In the genomic region with DNA sequence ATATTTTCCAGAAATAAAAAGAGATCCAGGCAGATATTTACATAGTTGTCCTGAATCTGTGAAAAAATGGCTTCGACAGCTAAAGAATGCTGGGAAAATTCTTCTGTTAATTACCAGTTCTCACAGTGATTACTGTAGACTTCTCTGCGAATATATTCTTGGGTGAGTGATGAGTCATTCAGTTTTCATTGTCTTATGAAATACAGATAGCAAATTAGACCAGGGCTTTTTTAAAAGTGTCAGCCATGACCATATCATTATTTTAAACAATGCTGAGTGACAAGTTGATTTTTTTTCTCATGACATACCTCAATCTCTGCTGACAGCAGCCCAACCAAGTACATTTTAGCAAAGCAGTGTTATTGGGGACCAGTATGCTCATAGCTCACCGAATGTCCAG, we compare ENCODE assay signal across 19 cellular contexts. TPM values are rescaled to one million over a fixed set of nuclear protein-coding genes. Genes with fewer than 3 reads are reported as not detected.
A peak's percentile ranks its signal among the peaks of the same experiment; 100 is the strongest.
DNase-seq lines count a peak whose midpoint lies in the region; ATAC-seq and TF ChIP-seq lines count a peak whose summit lies in the region.
"Had no signal": no experiment of that assay in that cellular context is flagged by ENCODE, and none has a peak within 500 bp of the region (broad histone marks: within the 10 kb centered on the region; RNA-seq: fewer than 3 reads in every experiment).

No MANE protein-coding gene starts in this region.

- no peaks in the 10 kb centered on the region for H3K4me1 ChIP-seq in HEK293 (ENCODE audit: control insufficient read depth, insufficient read depth, low read length)

- H3K9me3 ChIP-seq in HEK293 (ENCODE audit: control insufficient read depth, insufficient read depth, low read depth, low read length), result no peaks in the 10 kb centered on the region
- H3K9me3 ChIP-seq: mucosa of descending colon, neutrophil had no signal

- CTCF ChIA-PET in HEK293 (lab: Yijun Ruan, JAX), result interaction anchor here (0.5 to 0.7 kb wide), 2 partner anchors 19 to 48 kb away, joined by 3 read pairs; no protein-coding TSS in a partner anchor

- peak; percentile 11 for DNase-seq in A172 (ENCODE audit: low spot score)
- peak; percentile 24 for DNase-seq in amniotic stem cell (lab: John Stamatoyannopoulos, UW)
- peak; percentile 27 for DNase-seq in fibroblast of the aortic adventitia (ENCODE audit: low read depth)
- DNase-seq in left colon, result no peak
- DNase-seq in NK-92 (lab: John Stamatoyannopoulos, UW; ENCODE audit: unreplicated experiment), result no peak
- DNase-seq: activated B cell treated with CpG ODN at 0.5 μM for 24 hours; activated CD4-positive, alpha-beta memory T cell treated with anti-CD3 and anti-CD28 coated beads for 36 hours; aorta; foreskin melanocyte; GF-D8; mucosa of descending colon; NCI-H1092; NCI-H2081; NCI-H526; PC-3 had no signal

- peaks cover 0 to 5% of the 10 kb centered on the region in 2 experiments; a peak in 1 of 3 replicates for H3K36me3 ChIP-seq in HEK293 (ENCODE audit: control insufficient read depth in 2 of 2, insufficient read depth in 1 of 2, low read length in 2 of 2)
- H3K36me3 ChIP-seq: neutrophil had no signal

- intact Hi-C loops in left colon (cut with DNase I, micrococcal nuclease), result no loop called here

- H3K27ac ChIP-seq in HEK293 (ENCODE audit: extremely low read depth, low read depth, low read length), result no peak overlapping the region
- H3K27ac ChIP-seq: neutrophil had no signal

- ATAC-seq in GM19351 (IDR thresholded peaks at IDR 0.05; ENCODE audit: unreplicated experiment), result no peak
- no peak for ATAC-seq in left colon
- ATAC-seq in GM18505 (IDR thresholded peaks at IDR 0.05; ENCODE audit: unreplicated experiment), result no peak
- ATAC-seq: mucosa of descending colon, PC-3 had no signal

- POLR2A ChIA-PET in HEK293 (lab: Yijun Ruan, JAX), result no interaction called here

- TF ChIP-seq POLR2A in GM18505 (IDR thresholded peaks at IDR 0.05; ENCODE audit: borderline replicate concordance, extremely low read depth, insufficient read depth, insufficient read length), result no peak

- no peak overlapping the region for H3K4me3 ChIP-seq in HEK293 (ENCODE audit: low read depth, low read length)
- no peak overlapping the region for H3K4me3 ChIP-seq in fibroblast of the aortic adventitia (ENCODE audit: low read depth, low read length)
- H3K4me3 ChIP-seq: mucosa of descending colon had no signal

- TF ChIP-seq CTCF in HEK293 (tag by site-specific recombination; IDR thresholded peaks at IDR 0.05), result no peak
- TF ChIP-seq CTCF in fibroblast of the aortic adventitia (IDR thresholded peaks at IDR 0.05; ENCODE audit: insufficient read depth, low read length), result no peak

TF ChIP-seq in HEK293, 187 proteins besides CTCF, POLR2A, EP300 and RAD21:
- TF ChIP-seq SP7 (tag by site-specific recombination; IDR thresholded peaks at IDR 0.05) (0 out of 2 replicates have a peak, but pooled peaks have one; percentile 27), ZNF302 (tag by site-specific recombination; IDR thresholded peaks at IDR 0.05; ENCODE audit: low read depth) (no peak), ZNF354C (tag by site-specific recombination; IDR thresholded peaks at IDR 0.05; ENCODE audit: borderline replicate concordance, low read depth) (no peak), ZNF169 (tag by site-specific recombination; IDR thresholded peaks at IDR 0.05) (no peak)

RNA-seq across cellular contexts. Expression of gene TSPYL4, which starts 32.8 kb away (rescaled TPM):
- 22.0 and 23.0 TPM in 2 replicates for total RNA-seq in A172 (2014; rRNA removed; shearing (Covaris generic))
- total RNA-seq in fibroblast of the aortic adventitia (ENCODE audit: low replicate concordance), result 14.9 and 15.6 TPM in 2 replicates
- total RNA-seq in left colon, result 1 to 10 TPM; 5.7 to 7.5 TPM

RNA-seq across cellular contexts. Expression of gene TSPYL1, which starts 58.7 kb away (rescaled TPM):
- 71.0 and 80.4 TPM in 2 replicates for total RNA-seq in A172 (2014; rRNA removed; shearing (Covaris generic))
- total RNA-seq in fibroblast of the aortic adventitia (ENCODE audit: low replicate concordance), result 83.4 and 126 TPM in 2 replicates
- total RNA-seq in left colon, result 10 to 100 TPM; 70.1 to 80.1 TPM

Comparison
In these comparisons a context has a peak if more than half of its experiments do, and no peak if none do; other contexts are left out.
1. DNase-seq: peak in A172 (single experiment), amniotic stem cell (single experiment) and fibroblast of the aortic adventitia (single experiment); none in left colon (0 of 2) and NK-92 (single experiment).